Comparison of ENCODE assay signal across 8 cellular contexts in the genomic region with DNA sequence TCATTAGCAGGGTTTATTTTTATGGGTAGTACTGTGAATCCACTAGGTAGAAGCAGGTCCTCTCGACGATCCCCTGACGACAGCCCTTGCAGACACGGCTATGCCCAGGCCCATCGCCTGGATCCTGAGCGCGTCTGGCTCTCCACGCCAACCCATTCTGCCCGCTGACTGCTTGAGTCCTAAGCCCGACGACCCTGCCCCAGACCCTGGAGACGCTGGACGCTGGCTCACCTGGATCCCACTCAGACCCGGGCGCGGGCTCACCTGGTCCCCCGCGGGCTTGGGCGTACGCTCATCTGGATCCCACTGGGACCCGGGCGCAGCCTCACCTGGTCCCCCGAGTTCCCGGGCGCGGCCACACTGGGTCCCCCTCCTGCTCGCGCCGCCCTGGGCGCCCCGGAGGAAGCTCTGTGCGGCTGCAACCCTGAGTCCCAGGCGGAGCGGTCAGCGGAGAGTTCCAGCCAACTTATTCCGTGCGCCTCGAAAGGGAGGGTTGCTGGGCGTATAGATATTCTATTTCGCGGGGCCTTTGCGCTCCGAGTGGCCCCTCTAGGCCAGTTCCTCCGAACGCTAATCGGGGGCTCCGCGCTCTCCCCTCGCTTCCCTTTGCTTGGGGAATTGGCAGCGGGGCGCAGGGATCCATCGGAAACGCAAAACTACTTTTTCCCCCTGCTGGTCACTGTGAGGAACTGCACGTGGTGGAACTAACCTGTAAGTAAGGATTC.
DNase-seq lines count a peak whose midpoint lies in the region; ATAC-seq, FAIRE-seq and TF ChIP-seq lines count a peak whose summit lies in the region.

No MANE protein-coding gene starts in this region.

- H3K9ac ChIP-seq in OCI-LY3 (ENCODE audit: low read length): no peak overlapping the region

- no peaks in the 10 kb centered on the region for H3K27me3 ChIP-seq in OCI-LY3 (ENCODE audit: low read depth, low read length)

- H3K36me3 ChIP-seq in OCI-LY3 (replicated peaks; ENCODE audit: low read depth, low read length): no peaks in the 10 kb centered on the region

- H3K4me3 Mint-ChIP-seq in activated T-helper 17 cell treated with anti-CD3 and anti-CD28 coated beads, Interleukin-2, amount 50 U/mL, for 72 hours: peak overlapping the region; percentile 82
- peak overlapping the region; percentile 90 for H3K4me3 Mint-ChIP-seq in natural killer cell

- no peaks in the 10 kb centered on the region for H3K9me3 ChIP-seq in OCI-LY3 (ENCODE audit: insufficient read depth, low read length)

- peak; percentile 70 for ATAC-seq in activated T-helper 17 cell treated with anti-CD3 and anti-CD28 coated beads, Interleukin-2, amount 50 U/mL, for 72 hours (replicated peaks)
- peak; percentile 80 to 91 (median 90) for ATAC-seq in natural killer cell

- H4K20me1 ChIP-seq in OCI-LY3 (ENCODE audit: insufficient read depth, low read length): no peaks in the 10 kb centered on the region

- no peak overlapping the region for H3K27ac ChIP-seq in OCI-LY3 (ENCODE audit: low read length)

- H3K4me1 Mint-ChIP-seq in activated T-helper 17 cell treated with anti-CD3 and anti-CD28 coated beads, Interleukin-2, amount 50 U/mL, for 72 hours: no peaks in the 10 kb centered on the region
- peaks cover 4 to 6% of the 10 kb centered on the region in 2 donors for H3K4me1 Mint-ChIP-seq in natural killer cell

- H3K4me2 ChIP-seq in OCI-LY3 (ENCODE audit: low read length): peak overlapping the region; percentile 48

- TF ChIP-seq CTCF in OCI-LY3 (IDR thresholded peaks at IDR 0.05; ENCODE audit: low read depth, low read length) (peak; percentile 84), natural killer cell (IDR thresholded peaks at IDR 0.05) (peak; percentile 96)

- H3K79me2 ChIP-seq in OCI-LY3 (ENCODE audit: low read length): no peaks in the 10 kb centered on the region

- FAIRE-seq in HTR-8/SVneo (lab: Jason Lieb, UNC): no peak

- no peaks in the 10 kb centered on the region for H3K36me3 Mint-ChIP-seq in activated T-helper 17 cell treated with anti-CD3 and anti-CD28 coated beads, Interleukin-2, amount 50 U/mL, for 72 hours (ENCODE audit: low read depth)
- H3K36me3 Mint-ChIP-seq in natural killer cell: no peaks in the 10 kb centered on the region

- no peak overlapping the region for H3K27ac Mint-ChIP-seq in activated T-helper 17 cell treated with anti-CD3 and anti-CD28 coated beads, Interleukin-2, amount 50 U/mL, for 72 hours
- peak overlapping the region; percentile 29 to 76 for H3K27ac Mint-ChIP-seq in natural killer cell

- H3K27me3 Mint-ChIP-seq in activated T-helper 17 cell treated with anti-CD3 and anti-CD28 coated beads, Interleukin-2, amount 50 U/mL, for 72 hours: peaks cover 22% of the 10 kb centered on the region
- H3K27me3 Mint-ChIP-seq in natural killer cell (ENCODE audit: low read depth in 2 of 2): peaks cover 23 to 33% of the 10 kb centered on the region in 2 donors

- no peaks in the 10 kb centered on the region for H3K9me3 Mint-ChIP-seq in activated T-helper 17 cell treated with anti-CD3 and anti-CD28 coated beads, Interleukin-2, amount 50 U/mL, for 72 hours
- H3K9me3 Mint-ChIP-seq in natural killer cell: no peaks in the 10 kb centered on the region

- peak overlapping the region; percentile 49; the same call in 1 of the 2 replicates for H2AFZ ChIP-seq in OCI-LY3 (ENCODE audit: low read depth, low read length)

- intact Hi-C loops in natural killer cell (cut with micrococcal nuclease): loop anchor here (1.0 to 5.0 kb wide), 4 partner anchors 194 to 564 kb away; no protein-coding TSS in a partner anchor

- no peaks in the 10 kb centered on the region for H3K4me1 ChIP-seq in OCI-LY3 (ENCODE audit: low read length)

- peak; percentile 22 for DNase-seq in NCI-H2029 (lab: John Stamatoyannopoulos, UW)
- no peak for DNase-seq in NCI-H2029 treated with DMSO at 0.1 percent for 48 hours (lab: John Stamatoyannopoulos, UW)
- DNase-seq in HTR-8/SVneo (ENCODE audit: insufficient read length, low spot score): peak; percentile 31
- peak; percentile 21 for DNase-seq in fibroblast of the conjunctiva (ENCODE audit: low read depth)
- DNase-seq in natural killer cell: peak; percentile 28
- DNase-seq in stromal cell of bone marrow (ENCODE audit: low read depth): peak; percentile 38

- no peak overlapping the region for H3K4me3 ChIP-seq in OCI-LY3 (ENCODE audit: low read length)
